In genomic region chr1:229905031-229905545, GRCh38 we compare ENCODE assay signal across 33 cellular contexts.
"Had no signal": no experiment of that assay in that cellular context is flagged by ENCODE, and none has a peak within 500 bp of the region (broad histone marks: within the 10 kb centered on the region; RNA-seq: fewer than 3 reads in every experiment).

No MANE protein-coding gene starts in this region.

- H3K79me2 ChIP-seq: hepatocyte had no signal

- H3K36me3 ChIP-seq: adrenal gland, cardiac muscle cell, colonic mucosa, gastroesophageal sphincter, sigmoid colon, stomach, thyroid gland, upper lobe of left lung, vagina had no signal

- H3K9me3 ChIP-seq: adrenal gland, colonic mucosa, gastroesophageal sphincter, mucosa of descending colon, sigmoid colon, stomach, thyroid gland, upper lobe of left lung, vagina had no signal

- H3K4me3 ChIP-seq: adrenal gland, cardiac muscle cell, colonic mucosa, dorsolateral prefrontal cortex, gastroesophageal sphincter, hepatocyte, mucosa of descending colon, sigmoid colon, smooth muscle cell, stomach, thyroid gland, upper lobe of left lung, vagina had no signal

- H3K4me2 ChIP-seq: hepatocyte, smooth muscle cell had no signal

- DNase-seq: activated CD4-positive, alpha-beta T cell treated with anti-CD3 and anti-CD28 coated beads for 36 hours; activated CD4-positive, alpha-beta T cell treated with anti-CD3 and anti-CD28 coated beads, Interleukin-2, amount 50 U/mL, for 4 hours; activated CD4-positive, CD25-positive, alpha-beta regulatory T cell; activated CD8-positive, alpha-beta memory T cell treated with anti-CD3 and anti-CD28 coated beads for 24 hours; activated effector memory CD4-positive, alpha-beta T cell treated with anti-CD3 and anti-CD28 coated beads, Interleukin-2, amount 50 U/mL, for 16 hours; activated naive CD4-positive, alpha-beta T cell treated with anti-CD3 and anti-CD28 coated beads for 36 hours; activated naive CD8-positive, alpha-beta T cell treated with anti-CD3 and anti-CD28 coated beads for 36 hours; activated T-cell treated with anti-CD3 and anti-CD28 coated beads, Interleukin-2, amount 50 U/mL, for 1 hour; adrenal gland; aorta; cerebellar nuclear complex; colonic mucosa; dorsolateral prefrontal cortex; effector memory CD4-positive, alpha-beta T cell; erythroblast; islet precursor cell; left ventricle myocardium superior; mucosa of descending colon; sigmoid colon; stimulated activated CD4-positive, alpha-beta T cell treated with anti-CD3 and anti-CD28 coated beads, Interleukin-1b, Interleukin-23, amount 100 ng/mL, for 48 hours; stimulated activated CD4-positive, alpha-beta T cell treated with anti-CD3 and anti-CD28 coated beads, Interleukin-4, amount 100 ng/mL, for 4 hours; stimulated activated naive B cell treated with anti-CD40 and anti-IgM and Interleukin-4, amounts not matched to agents 10 μg/mL and 1 μg/mL and 100 μg/mL, for 72 hours; stomach; thyroid gland; upper lobe of left lung had no signal

- H2AFZ ChIP-seq: hepatocyte had no signal

- H3K4me1 Mint-ChIP-seq: activated CD4-positive, alpha-beta T cell treated with anti-CD3 and anti-CD28 coated beads for 36 hours; activated naive CD8-positive, alpha-beta T cell treated with anti-CD3 and anti-CD28 coated beads for 36 hours; nephron; stimulated activated naive B cell treated with anti-CD40 and anti-IgM and Interleukin-4, amounts not matched to agents 10 μg/mL and 1 μg/mL and 100 μg/mL, for 72 hours had no signal

- H3K27ac ChIP-seq: adrenal gland, cardiac muscle cell, colonic mucosa, dorsolateral prefrontal cortex, gastroesophageal sphincter, hepatocyte, sigmoid colon, stomach, thyroid gland, upper lobe of left lung, vagina had no signal

- H3K4me1 ChIP-seq: adrenal gland, colonic mucosa, gastroesophageal sphincter, sigmoid colon, stomach, thyroid gland, upper lobe of left lung, vagina had no signal

- H3K9me3 Mint-ChIP-seq: activated naive CD4-positive, alpha-beta T cell treated with anti-CD3 and anti-CD28 coated beads for 36 hours; activated T-helper 1 cell treated with anti-CD3 and anti-CD28 coated beads, Interleukin-12 subunit alpha, Interleukin-12 subunit beta, Interleukin-2, Interleukin-4 antibody, amounts not matched to agents 30 ng/mL and 10 ng/mL and 1 ng/mL, durations not matched to agents 14 hours and 24 hours and 36 hours had no signal

- ATAC-seq: activated CD4-positive, alpha-beta T cell treated with anti-CD3 and anti-CD28 coated beads for 36 hours; gastroesophageal sphincter; left ventricle myocardium superior; mucosa of descending colon; stimulated activated naive B cell treated with anti-CD40 and anti-IgM and Interleukin-4, amounts not matched to agents 10 μg/mL and 1 μg/mL and 100 μg/mL, for 72 hours had no signal

- H3K36me3 Mint-ChIP-seq: activated naive CD8-positive, alpha-beta T cell treated with anti-CD3 and anti-CD28 coated beads for 36 hours; brain had no signal

- H3K4me3 Mint-ChIP-seq: activated CD4-positive, alpha-beta T cell treated with anti-CD3 and anti-CD28 coated beads for 36 hours; activated naive CD4-positive, alpha-beta T cell treated with anti-CD3 and anti-CD28 coated beads for 36 hours; activated naive CD8-positive, alpha-beta T cell treated with anti-CD3 and anti-CD28 coated beads for 36 hours; activated T-helper 1 cell treated with anti-CD3 and anti-CD28 coated beads, Interleukin-12 subunit alpha, Interleukin-12 subunit beta, Interleukin-2, Interleukin-4 antibody, amounts not matched to agents 30 ng/mL and 10 ng/mL and 1 ng/mL, durations not matched to agents 14 hours and 24 hours and 36 hours; brain; nephron; stimulated activated naive B cell treated with anti-CD40 and anti-IgM and Interleukin-4, amounts not matched to agents 10 μg/mL and 1 μg/mL and 100 μg/mL, for 72 hours had no signal

- H3K27me3 ChIP-seq: adrenal gland, cardiac muscle cell, colonic mucosa, dorsolateral prefrontal cortex, gastroesophageal sphincter, hepatocyte, sigmoid colon, thyroid gland, upper lobe of left lung, vagina had no signal

- H3K27ac Mint-ChIP-seq: activated CD4-positive, alpha-beta T cell treated with anti-CD3 and anti-CD28 coated beads for 36 hours; activated naive CD4-positive, alpha-beta T cell treated with anti-CD3 and anti-CD28 coated beads for 36 hours; activated naive CD8-positive, alpha-beta T cell treated with anti-CD3 and anti-CD28 coated beads for 36 hours; activated T-helper 1 cell treated with anti-CD3 and anti-CD28 coated beads, Interleukin-12 subunit alpha, Interleukin-12 subunit beta, Interleukin-2, Interleukin-4 antibody, amounts not matched to agents 30 ng/mL and 10 ng/mL and 1 ng/mL, durations not matched to agents 14 hours and 24 hours and 36 hours; brain; nephron; stimulated activated naive B cell treated with anti-CD40 and anti-IgM and Interleukin-4, amounts not matched to agents 10 μg/mL and 1 μg/mL and 100 μg/mL, for 72 hours had no signal
